ENCODE assay signal across 26 cellular contexts in the genomic region with DNA sequence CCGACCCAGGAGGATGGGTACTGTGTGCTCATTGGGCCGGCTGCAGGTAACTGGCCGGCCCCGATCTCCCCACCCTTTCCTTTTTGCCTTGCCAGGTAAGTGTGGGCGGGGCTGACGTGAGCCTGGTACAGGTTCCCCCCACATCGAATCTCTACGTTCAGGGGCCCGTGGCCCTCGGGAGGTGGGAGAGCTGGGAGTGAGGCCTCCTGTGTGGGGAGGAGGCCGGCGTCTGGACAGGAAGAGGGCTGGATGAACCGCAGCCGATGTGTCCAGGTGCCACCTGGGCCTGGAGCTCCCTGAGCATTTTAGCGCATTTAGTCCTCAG. TPM values are rescaled to one million over a fixed set of nuclear protein-coding genes. Genes with fewer than 3 reads are reported as not detected.
DNase-seq lines count a peak whose midpoint lies in the region; ATAC-seq and TF ChIP-seq lines count a peak whose summit lies in the region.
"Had no signal": no experiment of that assay in that cellular context is flagged by ENCODE, and none has a peak within 500 bp of the region (broad histone marks: within the 10 kb centered on the region; RNA-seq: fewer than 3 reads in every experiment).

No MANE protein-coding gene starts in this region.

- H3K9me3 ChIP-seq in esophagus squamous epithelium = peaks cover 0 to 8% (median 0%) of the 10 kb centered on the region in 3 donors
- no peaks in the 10 kb centered on the region for H3K9me3 ChIP-seq in muscle layer of duodenum (ENCODE audit: control insufficient read depth in 1 of 2, low read length in 2 of 2)
- no peaks in the 10 kb centered on the region for H3K9me3 ChIP-seq in tibial artery
- H3K9me3 ChIP-seq in OCI-LY7 (ENCODE audit: low read length) = peaks cover 9% of the 10 kb centered on the region; the same call in 1 of the 2 replicates
- H3K9me3 ChIP-seq: BE2C, prostate gland, suprapubic skin, vagina had no signal

- no peak for TF ChIP-seq CTCF in esophagus squamous epithelium (IDR thresholded peaks at IDR 0.05)
- no peak for TF ChIP-seq CTCF in tibial artery (IDR thresholded peaks at IDR 0.05)
- TF ChIP-seq CTCF in OCI-LY7 (conservative IDR thresholded peaks at IDR 0.05; ENCODE audit: low read length) = no peak

- peaks cover 0 to 17% (median 0%) of the 10 kb centered on the region in 3 donors for H3K36me3 ChIP-seq in esophagus squamous epithelium
- peaks cover 0 to 4% of the 10 kb centered on the region in 2 donors for H3K36me3 ChIP-seq in muscle layer of duodenum (ENCODE audit: control insufficient read depth in 1 of 2, insufficient read depth in 2 of 2, low read length in 2 of 2)
- peaks cover 0 to 8% (median 0%) of the 10 kb centered on the region in 3 donors for H3K36me3 ChIP-seq in tibial artery
- no peaks in the 10 kb centered on the region for H3K36me3 ChIP-seq in OCI-LY7 (ENCODE audit: insufficient read depth, low read length)
- H3K36me3 ChIP-seq: BE2C, prostate gland, vagina had no signal

- POLR2A ChIA-PET in OCI-LY7 (lab: Charles Lee) = no interaction called here

- H3K27ac ChIP-seq in esophagus squamous epithelium (no peak overlapping the region), muscle layer of duodenum (ENCODE audit: low read length) (no peak overlapping the region), tibial artery (peak overlapping the region; percentile 73 to 75), OCI-LY7 (ENCODE audit: low read depth, low read length, poor library complexity, severe bottlenecking) (no peak overlapping the region)
- H3K27ac ChIP-seq: prostate gland, SK-N-MC, skin epidermis, suprapubic skin, vagina had no signal

- H4K20me1 ChIP-seq in OCI-LY7 (ENCODE audit: insufficient read depth, low read length) = no peaks in the 10 kb centered on the region

- H3K4me2 ChIP-seq in OCI-LY7 (ENCODE audit: low read length) = no peak overlapping the region

- no TSS peak for BruUV-seq in OCI-LY7 (replicated peaks; lab: Mats Ljungman, UMichigan)

- H3K27me3 ChIP-seq in esophagus squamous epithelium = peaks cover 0 to 45% (median 0%) of the 10 kb centered on the region in 4 donors
- no peaks in the 10 kb centered on the region for H3K27me3 ChIP-seq in muscle layer of duodenum (ENCODE audit: low read depth, low read length)
- H3K27me3 ChIP-seq in tibial artery = no peaks in the 10 kb centered on the region
- H3K27me3 ChIP-seq: suprapubic skin, vagina had no signal

- intact Hi-C loops in esophagus squamous epithelium (cut with DNase I) (no loop called here), tibial artery (cut with DNase I; ENCODE audit: low total_unique reads) (loop anchor here (10.0 kb wide), 1 partner anchor 302 kb away; no protein-coding TSS in a partner anchor), OCI-LY7 (cut with micrococcal nuclease; ENCODE audit: unreplicated experiment) (no loop called here)

- peak; percentile 25 for DNase-seq in NCI-H69 (lab: John Stamatoyannopoulos, UW)
- no peak for DNase-seq in esophagus squamous epithelium (lab: John Stamatoyannopoulos, UW)
- DNase-seq in tibial artery = no peak
- no peak for DNase-seq in OCI-LY7 (ENCODE audit: low spot score)
- DNase-seq: activated CD4-positive, alpha-beta T cell treated with anti-CD3 and anti-CD28 coated beads, Interleukin-2, amount 50 U/mL, for 4 hours; activated T-cell treated with anti-CD3 and anti-CD28 coated beads, Interleukin-2, amount 50 U/mL, for 48 hours; BE2C; caudate nucleus; effector memory CD8-positive, alpha-beta T cell; erythroblast; NCI-H146; NCI-H82; nucleus accumbens; stimulated activated naive B cell treated with anti-CD40 and anti-IgM and Interleukin-4, amounts not matched to agents 10 μg/mL and 1 μg/mL and 100 μg/mL, for 72 hours; T-helper 17 cell had no signal

- WGBS in esophagus squamous epithelium, 2 donors = 95 to 100% methylated on average over 1 to 4 of the region's 15 CpGs

- H3K4me1 ChIP-seq in esophagus squamous epithelium = peaks cover 29 to 69% (median 39%) of the 10 kb centered on the region in 3 donors
- H3K4me1 ChIP-seq in muscle layer of duodenum (ENCODE audit: control insufficient read depth in 1 of 2, insufficient read depth in 2 of 2, low read length in 2 of 2) = peaks cover 0 to 19% of the 10 kb centered on the region in 2 donors
- H3K4me1 ChIP-seq in tibial artery = peaks cover 0 to 83% (median 67%) of the 10 kb centered on the region in 4 donors
- H3K4me1 ChIP-seq in OCI-LY7 (ENCODE audit: insufficient read depth, low read length, poor library complexity, severe bottlenecking) = no peaks in the 10 kb centered on the region
- H3K4me1 ChIP-seq: BE2C had no signal

- no peaks in the 10 kb centered on the region for H3K9me2 ChIP-seq in OCI-LY7 (ENCODE audit: insufficient read depth, low read length)

- no peak for TF ChIP-seq POLR2A in esophagus squamous epithelium (IDR thresholded peaks at IDR 0.05)

- no peaks in the 10 kb centered on the region for H3K79me2 ChIP-seq in OCI-LY7 (ENCODE audit: insufficient read depth, low read depth, low read length)

- CTCF ChIA-PET in OCI-LY7 (lab: Charles Lee; ENCODE audit: unreplicated experiment) = no interaction called here

- H2AFZ ChIP-seq in OCI-LY7 (ENCODE audit: low read length) = no peak overlapping the region

- peak overlapping the region in 3 of 4 donors; percentile 12 to 57 (median 40) for H3K4me3 ChIP-seq in esophagus squamous epithelium
- peak overlapping the region; percentile 16 to 50 for H3K4me3 ChIP-seq in muscle layer of duodenum (ENCODE audit: low read depth in 1 of 2, low read length in 2 of 2)
- peak overlapping the region; percentile 52 to 55 for H3K4me3 ChIP-seq in tibial artery
- no peak overlapping the region for H3K4me3 ChIP-seq in OCI-LY7 (ENCODE audit: low read depth, low read length, poor library complexity, severe bottlenecking)
- H3K4me3 ChIP-seq: lung, prostate gland, SK-N-MC, skin epidermis had no signal

- ATAC-seq in GM19023 (IDR thresholded peaks at IDR 0.05; ENCODE audit: unreplicated experiment) (no peak), HG02759 (IDR thresholded peaks at IDR 0.05; ENCODE audit: unreplicated experiment) (no peak)
- ATAC-seq: activated CD4-positive, CD25-positive, alpha-beta regulatory T cell treated with anti-CD3 and anti-CD28 coated beads, Interleukin-2, amount 50 U/mL, for 24 hours; effector memory CD8-positive, alpha-beta T cell; naive thymus-derived CD8-positive, alpha-beta T cell; stimulated activated naive B cell treated with anti-CD40 and anti-IgM and Interleukin-4, amounts not matched to agents 10 μg/mL and 1 μg/mL and 100 μg/mL, for 72 hours; T-helper 17 cell had no signal

RNA-seq across cellular contexts. Expression of a gene that starts 51.8 kb away (rescaled TPM):
- total RNA-seq in esophagus squamous epithelium (10 to 100 TPM; 38.9 to 69.0 (median 52.5) TPM), OCI-LY7 (2022) (0.18 and 0.23 TPM in 2 replicates)
- 4.9 and 7.4 TPM in 2 replicates for total RNA-seq in OCI-LY7 (2014; rRNA removed; shearing (Covaris generic))

Comparison
In these comparisons a context has a peak if more than half of its experiments do, and no peak if none do; other contexts are left out.
1. H3K27ac ChIP-seq: peak in tibial artery (2 of 2); none in esophagus squamous epithelium (0 of 4), muscle layer of duodenum (single experiment) and OCI-LY7 (single experiment).
2. RNA of a gene that starts 51.8 kb away (total RNA-seq): 38.9 to 69.0 TPM in esophagus squamous epithelium; 0.18 to 7.4 TPM in OCI-LY7; every median in the first group is over 4 times any median in the second.